Comparison of ENCODE assay signal across 8 cellular contexts in the genomic region with DNA sequence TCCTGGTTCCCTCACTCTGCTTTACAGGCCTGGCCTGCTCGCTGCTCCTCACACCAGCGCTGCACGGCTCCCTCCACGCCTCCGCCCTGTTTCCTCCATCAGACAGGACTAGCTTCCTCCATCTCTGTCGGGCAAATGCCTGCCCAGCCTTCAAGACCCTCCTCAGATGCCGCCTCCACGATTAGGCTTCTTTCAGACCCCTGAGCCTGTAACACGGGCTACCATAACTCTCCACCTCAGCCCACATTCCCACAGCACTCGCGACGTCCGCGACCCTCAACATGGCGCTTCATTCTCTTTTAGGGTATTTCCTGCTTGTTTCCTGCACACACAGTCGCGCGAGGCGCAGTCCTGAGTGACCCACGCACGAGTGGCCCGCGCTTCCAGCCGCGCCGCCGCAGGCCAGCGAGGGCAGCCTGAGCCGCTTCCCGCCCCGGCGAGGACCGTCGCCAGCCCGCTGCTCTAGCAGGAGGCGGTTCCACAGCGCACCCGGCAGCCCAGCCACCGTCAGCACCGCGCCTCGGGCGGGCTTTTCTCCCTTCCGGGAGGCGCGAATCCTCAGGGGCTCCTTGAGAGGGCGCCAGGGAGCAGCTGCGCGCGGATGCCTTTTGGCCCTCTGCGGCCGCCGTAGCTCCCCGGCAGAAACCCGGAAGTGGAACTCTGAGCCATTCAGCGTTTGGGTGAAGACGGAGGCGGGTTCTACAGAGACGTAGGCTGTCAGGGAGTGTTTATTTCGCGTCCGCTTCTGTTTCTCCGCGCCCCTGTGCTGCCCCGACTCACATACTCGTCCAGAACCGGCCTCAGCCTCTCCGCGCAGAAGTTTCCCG. TPM values are rescaled to one million over a fixed set of nuclear protein-coding genes. Genes with fewer than 3 reads are reported as not detected.
DNase-seq lines count a peak whose midpoint lies in the region; ATAC-seq and TF ChIP-seq lines count a peak whose summit lies in the region.

A gene (plus strand): TSS at position 695 of the 827 bp plus-strand sequence. CDS start 138 bp downstream, outside the sequence.

- no peaks in the 10 kb centered on the region for H4K20me1 ChIP-seq in hepatocyte (ENCODE audit: insufficient read depth, poor library complexity, severe bottlenecking)

- H3K36me3 ChIP-seq in hepatocyte (replicated peaks; ENCODE audit: insufficient read depth, low read depth) (no peaks in the 10 kb centered on the region), gastrocnemius medialis (peaks cover 0 to 4% of the 10 kb centered on the region in 2 donors)

- H3K4me1 ChIP-seq in hepatocyte (ENCODE audit: insufficient read depth) (peaks cover 5% of the 10 kb centered on the region), gastrocnemius medialis (peaks cover 22 to 26% of the 10 kb centered on the region in 2 donors)

- H3K4me3 ChIP-seq in hepatocyte = peak within 1 kb of the TSS; percentile 69
- H3K4me3 ChIP-seq in gastrocnemius medialis = peak within 1 kb of the TSS; percentile 82 to 100 (median 85)

- no peaks in the 10 kb centered on the region for H3K9me2 ChIP-seq in hepatocyte (replicated peaks; ENCODE audit: insufficient read depth)

- intact Hi-C loops in gastrocnemius medialis (cut with DNase I; ENCODE audit: low total_unique reads) = no loop called here

- H3K4me2 ChIP-seq in hepatocyte = peak within 1 kb of the TSS; percentile 87

- in situ Hi-C loops in GM13977 (cut with MboI; ENCODE audit: low pct_unique_long_range_greater_than_20kb, low sequenced_read_pairs, unreplicated experiment) (no loop called here), gastrocnemius medialis (cut with MboI; ENCODE audit: low sequenced_read_pairs in 4 of 4) (no loop called here)

- TF ChIP-seq CTCF in GM13977 (IDR thresholded peaks at IDR 0.05; ENCODE audit: extremely low read depth, insufficient read depth, missing control alignments) (peak; percentile 99), RWPE1 (conservative IDR thresholded peaks at IDR 0.05; ENCODE audit: low read depth) (peak; percentile 87), hepatocyte (IDR thresholded peaks at IDR 0.05; ENCODE audit: poor library complexity) (peak; percentile 99), gastrocnemius medialis (IDR thresholded peaks at IDR 0.05 in 4 of 5, conservative IDR thresholded peaks at IDR 0.05 in 1 of 5) (peak; percentile 76 to 92 (median 82))

- TF ChIP-seq POLR2A in gastrocnemius medialis (IDR thresholded peaks at IDR 0.05) = peak; percentile 47 to 56

- POLR2A ChIA-PET in RWPE1 (lab: Yijun Ruan, JAX; ENCODE audit: low non-redundant PET) = no interaction called here

- no peaks in the 10 kb centered on the region for H3K9me3 ChIP-seq in hepatocyte (ENCODE audit: low read depth)
- no peaks in the 10 kb centered on the region for H3K9me3 ChIP-seq in gastrocnemius medialis

- CTCF ChIA-PET in RWPE1 (lab: Yijun Ruan, JAX) = interaction anchor here (0.6 to 0.7 kb wide), 5 partner anchors 131 to 1387 kb away, joined by 3 to 6 read pairs (median 3); no protein-coding TSS in a partner anchor

- peak; percentile 91 for DNase-seq in GM13977 (ENCODE audit: low spot score)
- DNase-seq in RWPE1 (ENCODE audit: low spot score) = peak; percentile 84
- peak; percentile 97 for DNase-seq in hepatocyte (ENCODE audit: low spot score)
- DNase-seq in gastrocnemius medialis = peak; percentile 89 to 93
- DNase-seq in NCI-H510A (lab: John Stamatoyannopoulos, UW) = no peak
- no peak for DNase-seq in NOMO-1 (lab: John Stamatoyannopoulos, UW; ENCODE audit: unreplicated experiment in 2 of 2)

- H3K27ac ChIP-seq in RWPE1 (peak within 1 kb of the TSS; percentile 90), angular gyrus (ENCODE audit: low read depth, low read length) (peak within 1 kb of the TSS; percentile 88), hepatocyte (peak within 1 kb of the TSS; percentile 77), gastrocnemius medialis (peak within 1 kb of the TSS; percentile 88 to 96 (median 90))

- WGBS in hepatocyte (ENCODE audit: low lambda C conversion rate, missing lambda C conversion rate) = 11% methylated on average over 70 of the region's 70 CpGs

- peaks cover 35% of the 10 kb centered on the region for H3K79me2 ChIP-seq in hepatocyte

- ATAC-seq in HG02852 (IDR thresholded peaks at IDR 0.05; ENCODE audit: unreplicated experiment) (peak; percentile 99), gastrocnemius medialis (peak; percentile 99 to 100)

- no peaks in the 10 kb centered on the region for H3K27me3 ChIP-seq in hepatocyte
- no peaks in the 10 kb centered on the region for H3K27me3 ChIP-seq in gastrocnemius medialis

- H2AFZ ChIP-seq in hepatocyte = peak within 1 kb of the TSS; percentile 93

RNA-seq across cellular contexts. Expression of the gene that starts here (rescaled TPM):
- total RNA-seq in hepatocyte (33.8 and 35.6 TPM in 2 replicates), gastrocnemius medialis (10 to 100 TPM in 3 of 4 donors, 1 to 10 TPM in 1; 9.3 to 39.3 (median 22.9) TPM)
- 27.8 and 29.6 TPM in 2 replicates for polyA plus RNA-seq in hepatocyte

Comparison
In these comparisons a context has a peak if more than half of its experiments do, and no peak if none do; other contexts are left out.
1. DNase-seq: peak in GM13977 (single experiment), RWPE1 (single experiment), hepatocyte (single experiment) and gastrocnemius medialis (2 of 2); none in NCI-H510A (single experiment) and NOMO-1 (0 of 2).
2. Peak in every context shown above with its lines, with median percentiles within 50 percentile points of each other: CTCF ChIP-seq and H3K27ac ChIP-seq.